8 cellular contexts compared by ENCODE assay signal in genomic region chr1:246566808-246567154, GRCh38. TPM values are rescaled to one million over a fixed set of nuclear protein-coding genes. Genes with fewer than 3 reads are reported as not detected.
DNase-seq lines count a peak whose midpoint lies in the region; ATAC-seq, FAIRE-seq and TF ChIP-seq lines count a peak whose summit lies in the region.

No MANE protein-coding gene starts in this region.

- WGBS in mammary epithelial cell (ENCODE audit: low coverage, missing lambda C conversion rate), result 0% methylated on average over 6 of the region's 16 CpGs

- peak overlapping the region; percentile 87 for H3K4me3 ChIP-seq in MM.1S (ENCODE audit: low read length)
- H3K4me3 ChIP-seq in mammary epithelial cell (replicated peaks in 1 of 3; ENCODE audit: insufficient read depth in 1 of 3, low read depth in 2 of 3, low read length in 3 of 3), result peak overlapping the region; percentile 76 to 99 (median 99)

- no peaks in the 10 kb centered on the region for H3K9me3 Mint-ChIP-seq in stimulated activated naive CD8-positive, alpha-beta T cell treated with anti-CD3 and anti-CD28 coated beads, Interleukin-15, amount 100 ng/mL, for 72 hours

- CTCF ChIA-PET in mammary epithelial cell (lab: Charles Lee; ENCODE audit: low non-redundant PET), result interaction anchor here (0.6 kb wide), 1 partner anchor 123 kb away, joined by 4 read pairs; no protein-coding TSS in a partner anchor

- H3K4me1 Mint-ChIP-seq in stimulated activated naive CD8-positive, alpha-beta T cell treated with anti-CD3 and anti-CD28 coated beads, Interleukin-15, amount 100 ng/mL, for 72 hours, result peaks cover 48% of the 10 kb centered on the region

- DNase-seq in NCI-H510A (lab: John Stamatoyannopoulos, UW), result peak; percentile 31
- no peak for DNase-seq in NCI-H510A treated with DMSO at 0.1 percent for 48 hours (lab: John Stamatoyannopoulos, UW)
- peak; percentile 59 for DNase-seq in MM.1S
- DNase-seq in mammary epithelial cell, result no peak
- no peak for DNase-seq in left lobe of liver (ENCODE audit: low spot score)
- DNase-seq in stimulated activated naive CD8-positive, alpha-beta T cell treated with anti-CD3 and anti-CD28 coated beads, Interleukin-15, amount 100 ng/mL, for 72 hours, result no peak
- DNase-seq in HTR-8/SVneo (ENCODE audit: insufficient read length, low spot score), result no peak

- H3K27ac Mint-ChIP-seq in stimulated activated naive CD8-positive, alpha-beta T cell treated with anti-CD3 and anti-CD28 coated beads, Interleukin-15, amount 100 ng/mL, for 72 hours, result peak overlapping the region; percentile 97

- peak overlapping the region; percentile 63 for H3K4me2 ChIP-seq in MM.1S (ENCODE audit: low read depth, low read length)
- H3K4me2 ChIP-seq in mammary epithelial cell (ENCODE audit: insufficient read depth, low read depth, low read length), result peak overlapping the region; percentile 73

- in situ Hi-C loops in mammary epithelial cell (cut with MboI; ENCODE audit: low sequenced_read_pairs in 2 of 2), result no loop called here

- H2AFZ ChIP-seq in MM.1S (ENCODE audit: low read length) (peak overlapping the region; percentile 77), mammary epithelial cell (ENCODE audit: low read depth, low read length) (peak overlapping the region; percentile 98)

- H3K27ac ChIP-seq in MM.1S (ENCODE audit: low read length), result peak overlapping the region; percentile 87
- peak overlapping the region; percentile 70 for H3K27ac ChIP-seq in mammary epithelial cell (ENCODE audit: insufficient read depth, low read depth, low read length)

- peaks cover 18% of the 10 kb centered on the region for H3K4me1 ChIP-seq in MM.1S (ENCODE audit: low read length)
- H3K4me1 ChIP-seq in mammary epithelial cell (ENCODE audit: insufficient read depth, low read length), result peaks cover 8% of the 10 kb centered on the region

- TF ChIP-seq CTCF in MM.1S (IDR thresholded peaks at IDR 0.05; ENCODE audit: low read length), result no peak
- no peak for TF ChIP-seq CTCF in mammary epithelial cell (conservative IDR thresholded peaks at IDR 0.05 in 1 of 2, IDR thresholded peaks at IDR 0.05 in 1 of 2; ENCODE audit: extremely low read depth in 1 of 2, insufficient read depth in 1 of 2, low read depth in 1 of 2, low read length in 2 of 2)

- intact Hi-C loops in mammary epithelial cell (cut with micrococcal nuclease), result loop anchor here (1.0 to 2.0 kb wide), 4 partner anchors 42 to 123 kb away; partner anchors contain the start of gene SMYD3

- H3K27me3 Mint-ChIP-seq in stimulated activated naive CD8-positive, alpha-beta T cell treated with anti-CD3 and anti-CD28 coated beads, Interleukin-15, amount 100 ng/mL, for 72 hours, result no peaks in the 10 kb centered on the region

- H3K9me3 ChIP-seq in MM.1S (replicated peaks; ENCODE audit: insufficient read depth, low read length), result no peaks in the 10 kb centered on the region
- no peaks in the 10 kb centered on the region for H3K9me3 ChIP-seq in mammary epithelial cell (replicated peaks; ENCODE audit: insufficient read depth, low read length)

- H4K20me1 ChIP-seq in MM.1S (ENCODE audit: insufficient read depth, low read length) (no peaks in the 10 kb centered on the region), mammary epithelial cell (ENCODE audit: insufficient read depth, low read length) (no peaks in the 10 kb centered on the region)

- H3K4me3 Mint-ChIP-seq in stimulated activated naive CD8-positive, alpha-beta T cell treated with anti-CD3 and anti-CD28 coated beads, Interleukin-15, amount 100 ng/mL, for 72 hours, result peak overlapping the region; percentile 96 to 100

- dilution Hi-C loops in mammary epithelial cell (cut with HindIII; ENCODE audit: low sequenced_read_pairs), result no loop called here

- no TSS peak for BruUV-seq in mammary epithelial cell (replicated peaks; lab: Mats Ljungman, UMichigan)

- FAIRE-seq in HTR-8/SVneo (lab: Jason Lieb, UNC), result no peak

- ATAC-seq in GM21825 (IDR thresholded peaks at IDR 0.05; ENCODE audit: unreplicated experiment) (peak; percentile 17), left lobe of liver (peak; percentile 26)
- peak; percentile 47 for ATAC-seq in stimulated activated naive CD8-positive, alpha-beta T cell treated with anti-CD3 and anti-CD28 coated beads, Interleukin-15, amount 100 ng/mL, for 72 hours

- H3K9me2 ChIP-seq in MM.1S (replicated peaks; ENCODE audit: insufficient read depth, low read length), result no peaks in the 10 kb centered on the region

- H3K36me3 ChIP-seq in MM.1S (replicated peaks; ENCODE audit: insufficient read depth, low read length) (no peaks in the 10 kb centered on the region; the same call in 1 of the 2 replicates), mammary epithelial cell (ENCODE audit: insufficient read depth, low read length) (no peaks in the 10 kb centered on the region)

- H3K27me3 ChIP-seq in MM.1S (replicated peaks; ENCODE audit: insufficient read depth, low read length) (no peaks in the 10 kb centered on the region), mammary epithelial cell (ENCODE audit: insufficient read depth, low read length) (no peaks in the 10 kb centered on the region)

- H3K79me2 ChIP-seq in MM.1S (ENCODE audit: low read length) (peaks cover 89% of the 10 kb centered on the region), mammary epithelial cell (ENCODE audit: insufficient read depth, low read length) (peaks cover 90% of the 10 kb centered on the region)

- peaks cover 16% of the 10 kb centered on the region for H3F3A ChIP-seq in MM.1S (ENCODE audit: insufficient read depth, low read length)

- peak overlapping the region; percentile 82 for H3K9ac ChIP-seq in MM.1S (ENCODE audit: low read length)
- peak overlapping the region; percentile 82 for H3K9ac ChIP-seq in mammary epithelial cell (ENCODE audit: insufficient read depth, low read length)

RNA-seq across cellular contexts. Expression of gene CNST, which starts 0.5 kb away (rescaled TPM):
- total RNA-seq in mammary epithelial cell (10 to 100 TPM; 12.0 to 14.9 TPM), left lobe of liver (16.5 TPM)
- 5.6 TPM for polyA plus RNA-seq in mammary epithelial cell
- 0.98 TPM for polyA minus RNA-seq in mammary epithelial cell

RNA-seq across cellular contexts. Expression of gene TFB2M, which starts 0.7 kb away (rescaled TPM):
- 10 to 100 TPM; 13.8 to 16.0 TPM for total RNA-seq in mammary epithelial cell
- 13.7 TPM for polyA plus RNA-seq in mammary epithelial cell
- 2.2 TPM for polyA minus RNA-seq in mammary epithelial cell
- total RNA-seq in left lobe of liver, result 14.1 TPM

RNA-seq across cellular contexts. Expression of gene SMYD3, which starts 59.7 kb away (rescaled TPM):
- total RNA-seq in mammary epithelial cell, result 10 to 100 TPM; 16.5 to 23.5 TPM
- 19.3 TPM for polyA plus RNA-seq in mammary epithelial cell
- not detected for polyA minus RNA-seq in mammary epithelial cell
- total RNA-seq in left lobe of liver, result 6.7 TPM

Comparison
In these comparisons a context has a peak if more than half of its experiments do, and no peak if none do; other contexts are left out.
1. DNase-seq: peak in NCI-H510A (single experiment) and MM.1S (single experiment); none in NCI-H510A treated with DMSO at 0.1 percent for 48 hours (single experiment), mammary epithelial cell (single experiment), left lobe of liver (single experiment), stimulated activated naive CD8-positive, alpha-beta T cell treated with anti-CD3 and anti-CD28 coated beads, Interleukin-15, amount 100 ng/mL, for 72 hours (0 of 2) and HTR-8/SVneo (single experiment).
2. Peak in every context shown above with its lines, with median percentiles within 50 percentile points of each other: ATAC-seq.